ENCODE assay signal across 8 cellular contexts in the genomic region with DNA sequence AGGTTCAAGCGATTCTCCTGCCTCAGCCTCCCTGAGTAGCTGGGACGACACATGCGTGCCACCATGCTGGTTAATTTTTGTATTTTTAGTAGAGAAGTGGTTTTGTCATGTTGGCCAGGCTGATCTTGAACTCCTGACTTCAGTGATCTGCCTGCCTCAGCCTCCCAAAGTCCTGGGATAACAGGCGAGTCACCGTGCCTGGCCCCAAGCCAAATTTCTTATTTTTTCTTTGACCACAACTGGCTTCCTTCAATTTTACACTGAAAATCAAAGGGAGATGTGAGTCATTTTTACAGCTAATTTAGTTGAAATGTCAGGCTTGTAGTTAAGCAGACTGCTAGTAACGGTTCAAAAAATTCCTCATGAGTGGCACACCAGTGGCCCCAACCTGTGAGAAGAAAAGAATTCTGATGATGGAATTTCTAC.
A peak's percentile ranks its signal among the peaks of the same experiment; 100 is the strongest.
DNase-seq lines count a peak whose midpoint lies in the region; ATAC-seq lines count a peak whose summit lies in the region.

No MANE protein-coding gene starts in this region.

- H3K27me3 Mint-ChIP-seq in stimulated activated naive CD8-positive, alpha-beta T cell treated with anti-CD3 and anti-CD28 coated beads, Interleukin-15, amount 100 ng/mL, for 72 hours: no peaks in the 10 kb centered on the region

- DNase-seq in activated effector memory CD4-positive, alpha-beta T cell treated with anti-CD3 and anti-CD28 coated beads, Interleukin-2, amount 50 U/mL, for 16 hours: peak; percentile 66
- DNase-seq in activated effector memory CD4-positive, alpha-beta T cell treated with Interleukin-2 at 50 U/mL for 16 hours: no peak
- DNase-seq in activated CD4-positive, alpha-beta T cell treated with anti-CD3 and anti-CD28 coated beads, Interleukin-2, amount 50 U/mL, for 4 hours: peak; percentile 48 to 53
- DNase-seq in foreskin melanocyte (peak; percentile 73), cerebellar cortex (ENCODE audit: low spot score) (no peak)
- peak; percentile 37 to 50 for DNase-seq in stimulated activated naive CD8-positive, alpha-beta T cell treated with anti-CD3 and anti-CD28 coated beads, Interleukin-15, amount 100 ng/mL, for 72 hours

- peaks cover 80% of the 10 kb centered on the region for H3K4me1 Mint-ChIP-seq in stimulated activated naive CD8-positive, alpha-beta T cell treated with anti-CD3 and anti-CD28 coated beads, Interleukin-15, amount 100 ng/mL, for 72 hours

- peak overlapping the region; percentile 46 to 82 for H3K4me3 Mint-ChIP-seq in stimulated activated naive CD8-positive, alpha-beta T cell treated with anti-CD3 and anti-CD28 coated beads, Interleukin-15, amount 100 ng/mL, for 72 hours

- peak; percentile 59 for ATAC-seq in stimulated activated naive CD8-positive, alpha-beta T cell treated with anti-CD3 and anti-CD28 coated beads, Interleukin-15, amount 100 ng/mL, for 72 hours
- ATAC-seq in HG02973 (IDR thresholded peaks at IDR 0.05; ENCODE audit: unreplicated experiment): no peak
- no peak for ATAC-seq in GM18873 (IDR thresholded peaks at IDR 0.05; ENCODE audit: low FRiP score, unreplicated experiment)

- H3K27ac Mint-ChIP-seq in stimulated activated naive CD8-positive, alpha-beta T cell treated with anti-CD3 and anti-CD28 coated beads, Interleukin-15, amount 100 ng/mL, for 72 hours: peak overlapping the region; percentile 91 to 95

- no peaks in the 10 kb centered on the region for H3K9me3 Mint-ChIP-seq in stimulated activated naive CD8-positive, alpha-beta T cell treated with anti-CD3 and anti-CD28 coated beads, Interleukin-15, amount 100 ng/mL, for 72 hours

Comparison
In these comparisons a context has a peak if more than half of its experiments do, and no peak if none do; other contexts are left out.
1. DNase-seq: peak in activated effector memory CD4-positive, alpha-beta T cell treated with anti-CD3 and anti-CD28 coated beads, Interleukin-2, amount 50 U/mL, for 16 hours (single experiment), activated CD4-positive, alpha-beta T cell treated with anti-CD3 and anti-CD28 coated beads, Interleukin-2, amount 50 U/mL, for 4 hours (2 of 2), foreskin melanocyte (single experiment) and stimulated activated naive CD8-positive, alpha-beta T cell treated with anti-CD3 and anti-CD28 coated beads, Interleukin-15, amount 100 ng/mL, for 72 hours (2 of 2); none in activated effector memory CD4-positive, alpha-beta T cell treated with Interleukin-2 at 50 U/mL for 16 hours (single experiment) and cerebellar cortex (single experiment).